In the genomic region with DNA sequence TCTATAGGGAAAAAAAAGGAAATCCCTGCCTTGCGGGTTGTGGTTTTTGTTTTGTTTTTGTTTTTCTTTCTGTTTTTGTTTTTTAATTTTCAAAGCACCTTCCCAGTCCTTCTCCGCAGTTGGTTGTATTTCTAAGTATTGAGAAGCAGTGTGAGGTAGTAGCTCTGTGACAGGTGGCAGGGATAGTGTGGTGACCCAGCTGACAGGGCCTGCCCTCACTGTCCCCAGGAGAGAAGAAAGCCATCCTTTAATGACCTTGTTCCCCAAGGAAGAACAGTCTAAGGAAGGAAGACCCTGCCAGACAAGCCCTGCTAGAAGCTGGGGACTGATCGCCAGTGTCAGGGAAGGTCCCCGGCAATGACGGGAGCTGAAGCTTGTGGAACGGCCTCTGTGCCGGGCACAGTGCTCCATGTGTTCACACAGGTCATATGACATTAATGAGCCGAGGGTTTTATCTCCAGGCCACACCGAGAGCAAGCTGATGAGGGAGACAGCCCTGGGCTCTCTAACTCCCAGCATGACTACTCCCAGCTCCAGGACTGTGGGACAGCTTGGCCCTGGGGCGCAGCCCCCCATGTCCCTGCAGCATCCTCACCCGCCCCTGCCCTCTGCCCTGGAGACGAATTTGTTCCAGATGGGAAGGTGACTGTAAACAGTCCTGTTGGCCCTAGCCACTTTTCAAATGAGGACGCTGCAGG, we compare ENCODE assay signal across 25 cellular contexts.
DNase-seq lines count a peak whose midpoint lies in the region; ATAC-seq and TF ChIP-seq lines count a peak whose summit lies in the region.
"Had no signal": no experiment of that assay in that cellular context is flagged by ENCODE, and none has a peak within 500 bp of the region (broad histone marks: within the 10 kb centered on the region; RNA-seq: fewer than 3 reads in every experiment).

No MANE protein-coding gene starts in this region.

- H3K4me1 ChIP-seq in SK-N-SH (ENCODE audit: control insufficient read depth in 1 of 2, insufficient read depth in 2 of 2, low read depth in 1 of 2, low read length in 1 of 2) (peaks cover 0 to 18% of the 10 kb centered on the region in 2 experiments; a peak in 1 of 4 replicates), right atrium auricular region (peaks cover 0 to 48% of the 10 kb centered on the region in 2 donors), upper lobe of right lung (peaks cover 10% of the 10 kb centered on the region), Peyer's patch (peaks cover 0 to 6% (median 0%) of the 10 kb centered on the region in 4 donors)

- no peak overlapping the region for H3K4me2 ChIP-seq in SK-N-SH

- H3F3A ChIP-seq in SK-N-SH (replicated peaks; ENCODE audit: insufficient read depth): no peaks in the 10 kb centered on the region

- H3K27me3 ChIP-seq in SK-N-SH (ENCODE audit: insufficient read depth) (no peaks in the 10 kb centered on the region), right atrium auricular region (no peaks in the 10 kb centered on the region), upper lobe of right lung (no peaks in the 10 kb centered on the region), Peyer's patch (no peaks in the 10 kb centered on the region)
- H3K27me3 ChIP-seq: MG63 had no signal

- peak; percentile 45 for DNase-seq in SK-N-SH
- peak; percentile 57 for DNase-seq in right atrium auricular region (ENCODE audit: low spot score)
- no peak for DNase-seq in nephron progenitor cell
- DNase-seq in upper lobe of right lung: peak; percentile 48
- no peak for DNase-seq in NCI-H69 (lab: John Stamatoyannopoulos, UW)
- DNase-seq in NK-92 (lab: John Stamatoyannopoulos, UW; ENCODE audit: unreplicated experiment): no peak
- DNase-seq in Peyer's patch: no peak
- DNase-seq: activated effector memory CD4-positive, alpha-beta T cell treated with anti-CD3 and anti-CD28 coated beads, Interleukin-2, amount 50 U/mL, for 16 hours; activated naive CD8-positive, alpha-beta T cell treated with anti-CD3 and anti-CD28 coated beads, Interleukin-2, amount 10 ng/mL, durations not matched to agents 7 days and 5 days; activated T-cell treated with anti-CD3 and anti-CD28 coated beads, Interleukin-2, amount 50 U/mL, for 1 hour; CD4-positive, alpha-beta memory T cell; central memory CD4-positive, alpha-beta T cell; dermis blood vessel endothelial cell; DMS 273 treated with DMSO at 0.1 percent for 48 hours; MG63; NCI-H1105 treated with DMSO at 0.1 percent for 48 hours; NCI-H1930; NCI-H2227 treated with DMSO at 0.1 percent for 48 hours; stimulated activated CD4-positive, alpha-beta T cell treated with anti-CD3 and anti-CD28 coated beads, Interleukin-4, amount 100 ng/mL, for 4 hours; stimulated activated naive CD4-positive, alpha-beta T cell; T-helper 2 cell had no signal

- 52% methylated on average over 7 of the region's 13 CpGs for WGBS in SK-N-SH (ENCODE audit: low lambda C conversion rate)

- no peak overlapping the region for H2AFZ ChIP-seq in SK-N-SH (ENCODE audit: low read depth)

- no peak for TF ChIP-seq POLR2A in Peyer's patch (IDR thresholded peaks at IDR 0.05)

- H3K27ac ChIP-seq in SK-N-SH (ENCODE audit: low read depth in 2 of 2, low read length in 1 of 2) (peak overlapping the region in 1 of 2 experiments; percentile 34; a peak in 1 of 4 replicates), right atrium auricular region (peak overlapping the region; percentile 62 to 75), upper lobe of right lung (peak overlapping the region; percentile 63), Peyer's patch (no peak overlapping the region)
- H3K27ac ChIP-seq: 22Rv1 had no signal

- no peaks in the 10 kb centered on the region for H4K20me1 ChIP-seq in SK-N-SH (ENCODE audit: insufficient read depth)

- H3K9me3 ChIP-seq in SK-N-SH: no peaks in the 10 kb centered on the region
- no peaks in the 10 kb centered on the region for H3K9me3 ChIP-seq in right atrium auricular region
- no peaks in the 10 kb centered on the region for H3K9me3 ChIP-seq in upper lobe of right lung
- no peaks in the 10 kb centered on the region for H3K9me3 ChIP-seq in Peyer's patch
- H3K9me3 ChIP-seq: MG63 had no signal

- H3K4me1 Mint-ChIP-seq in nephron progenitor cell: peaks cover 45% of the 10 kb centered on the region
- H3K4me1 Mint-ChIP-seq: activated naive CD8-positive, alpha-beta T cell treated with anti-CD3 and anti-CD28 coated beads, Interleukin-2, amount 10 ng/mL, durations not matched to agents 7 days and 5 days; memory B cell had no signal

- CTCF ChIA-PET in SK-N-SH (lab: Yijun Ruan, JAX): interaction anchor here (0.7 to 0.9 kb wide), 4 partner anchors 9 to 353 kb away, joined by 3 read pairs; no protein-coding TSS in a partner anchor

- H3K79me2 ChIP-seq in SK-N-SH (ENCODE audit: insufficient read depth): no peaks in the 10 kb centered on the region

- H3K4me3 ChIP-seq in SK-N-SH (ENCODE audit: low read depth in 2 of 2, low read length in 1 of 2) (no peak overlapping the region), right atrium auricular region (no peak overlapping the region), upper lobe of right lung (no peak overlapping the region), Peyer's patch (no peak overlapping the region)
- H3K4me3 ChIP-seq: MG63 had no signal

- POLR2A ChIA-PET in SK-N-SH (lab: Yijun Ruan, JAX): interaction anchor here (1.2 kb wide), 1 partner anchor 9 kb away, joined by 5 read pairs; no protein-coding TSS in a partner anchor

- no peaks in the 10 kb centered on the region for H3K36me3 ChIP-seq in SK-N-SH (replicated peaks in 1 of 2; ENCODE audit: control insufficient read depth in 1 of 2, insufficient read depth in 2 of 2, low read length in 1 of 2)
- no peaks in the 10 kb centered on the region for H3K36me3 ChIP-seq in right atrium auricular region
- H3K36me3 ChIP-seq in upper lobe of right lung: no peaks in the 10 kb centered on the region
- no peaks in the 10 kb centered on the region for H3K36me3 ChIP-seq in Peyer's patch
- H3K36me3 ChIP-seq: MG63 had no signal

- TF ChIP-seq EP300 in SK-N-SH (IDR thresholded peaks at IDR 0.05; ENCODE audit: borderline replicate concordance in 1 of 2, low read depth in 1 of 2, low read length in 1 of 2): no peak

- no peaks in the 10 kb centered on the region for H3K36me3 Mint-ChIP-seq in nephron progenitor cell (ENCODE audit: low read depth)
- H3K36me3 Mint-ChIP-seq: activated naive CD8-positive, alpha-beta T cell treated with anti-CD3 and anti-CD28 coated beads, Interleukin-2, amount 10 ng/mL, durations not matched to agents 7 days and 5 days; CD4-positive, alpha-beta memory T cell; memory B cell had no signal

- ATAC-seq in SK-N-SH treated with all-trans-retinoic acid at 6 μM for 48 hours: no peak
- ATAC-seq in upper lobe of right lung: peak; percentile 13
- ATAC-seq: HCT116 had no signal

- H3K9me2 ChIP-seq in SK-N-SH: no peaks in the 10 kb centered on the region

- no peak for TF ChIP-seq RAD21 in SK-N-SH (IDR thresholded peaks at IDR 0.05; ENCODE audit: low read length)

- peaks cover 23% of the 10 kb centered on the region for H3K27me3 Mint-ChIP-seq in nephron progenitor cell (ENCODE audit: low read depth, poor library complexity)

- H3K9me3 Mint-ChIP-seq in nephron progenitor cell: peaks cover 10% of the 10 kb centered on the region
- H3K9me3 Mint-ChIP-seq: activated naive CD8-positive, alpha-beta T cell treated with anti-CD3 and anti-CD28 coated beads, Interleukin-2, amount 10 ng/mL, durations not matched to agents 7 days and 5 days; memory B cell had no signal

- no peak overlapping the region for H3K9ac ChIP-seq in SK-N-SH

- peak overlapping the region; percentile 81 for H3K27ac Mint-ChIP-seq in nephron progenitor cell
- H3K27ac Mint-ChIP-seq: activated naive CD8-positive, alpha-beta T cell treated with anti-CD3 and anti-CD28 coated beads, Interleukin-2, amount 10 ng/mL, durations not matched to agents 7 days and 5 days; CD4-positive, alpha-beta memory T cell; memory B cell had no signal

- TF ChIP-seq CTCF in SK-N-SH (IDR thresholded peaks at IDR 0.05) (no peak), right atrium auricular region (IDR thresholded peaks at IDR 0.05) (no peak), nephron progenitor cell (IDR thresholded peaks at IDR 0.05) (no peak), upper lobe of right lung (IDR thresholded peaks at IDR 0.05) (no peak), Peyer's patch (IDR thresholded peaks at IDR 0.05) (no peak)

- intact Hi-C loops in upper lobe of right lung (cut with DNase I): no loop called here

- H3K4me3 Mint-ChIP-seq in nephron progenitor cell: no peak overlapping the region
- H3K4me3 Mint-ChIP-seq: activated naive CD8-positive, alpha-beta T cell treated with anti-CD3 and anti-CD28 coated beads, Interleukin-2, amount 10 ng/mL, durations not matched to agents 7 days and 5 days; CD4-positive, alpha-beta memory T cell; memory B cell had no signal

TF ChIP-seq in SK-N-SH, 30 proteins besides CTCF, POLR2A, EP300 and RAD21 (continues in another document):
- TF ChIP-seq, protein P1, sequence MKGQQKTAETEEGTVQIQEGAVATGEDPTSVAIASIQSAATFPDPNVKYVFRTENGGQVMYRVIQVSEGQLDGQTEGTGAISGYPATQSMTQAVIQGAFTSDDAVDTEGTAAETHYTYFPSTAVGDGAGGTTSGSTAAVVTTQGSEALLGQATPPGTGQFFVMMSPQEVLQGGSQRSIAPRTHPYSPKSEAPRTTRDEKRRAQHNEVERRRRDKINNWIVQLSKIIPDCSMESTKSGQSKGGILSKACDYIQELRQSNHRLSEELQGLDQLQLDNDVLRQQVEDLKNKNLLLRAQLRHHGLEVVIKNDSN (IDR thresholded peaks at IDR 0.05; ENCODE audit: borderline replicate concordance, low read depth): no peak
- TF ChIP-seq FOXM1 (IDR thresholded peaks at IDR 0.05; ENCODE audit: low read depth) (no peak), YY1 (IDR thresholded peaks at IDR 0.05; ENCODE audit: low read depth) (no peak), JUND (IDR thresholded peaks at IDR 0.05) (no peak), MXI1 (IDR thresholded peaks at IDR 0.05; ENCODE audit: low read depth, low read length) (no peak), RXRA (IDR thresholded peaks at IDR 0.05; ENCODE audit: borderline replicate concordance, low read depth) (no peak)

TF ChIP-seq in SK-N-SH treated with all-trans-retinoic acid at 6 μM for 48 hours, 23 proteins besides CTCF, POLR2A, EP300 and RAD21 (continues in another document):
- TF ChIP-seq ISL1 (CRISPR knock-in tag; IDR thresholded peaks at IDR 0.05) (no peak), ESRRG (CRISPR knock-in tag; IDR thresholded peaks at IDR 0.05) (no peak)

Comparison
In these comparisons a context has a peak if more than half of its experiments do, and no peak if none do; other contexts are left out.
1. DNase-seq: peak in SK-N-SH (single experiment), right atrium auricular region (single experiment) and upper lobe of right lung (single experiment); none in nephron progenitor cell (single experiment), NCI-H69 (single experiment), NK-92 (single experiment) and Peyer's patch (0 of 3).
2. H3K27ac ChIP-seq: peak in right atrium auricular region (2 of 2) and upper lobe of right lung (single experiment); none in Peyer's patch (0 of 4).